12 cellular contexts compared by ENCODE assay signal in the genomic region with DNA sequence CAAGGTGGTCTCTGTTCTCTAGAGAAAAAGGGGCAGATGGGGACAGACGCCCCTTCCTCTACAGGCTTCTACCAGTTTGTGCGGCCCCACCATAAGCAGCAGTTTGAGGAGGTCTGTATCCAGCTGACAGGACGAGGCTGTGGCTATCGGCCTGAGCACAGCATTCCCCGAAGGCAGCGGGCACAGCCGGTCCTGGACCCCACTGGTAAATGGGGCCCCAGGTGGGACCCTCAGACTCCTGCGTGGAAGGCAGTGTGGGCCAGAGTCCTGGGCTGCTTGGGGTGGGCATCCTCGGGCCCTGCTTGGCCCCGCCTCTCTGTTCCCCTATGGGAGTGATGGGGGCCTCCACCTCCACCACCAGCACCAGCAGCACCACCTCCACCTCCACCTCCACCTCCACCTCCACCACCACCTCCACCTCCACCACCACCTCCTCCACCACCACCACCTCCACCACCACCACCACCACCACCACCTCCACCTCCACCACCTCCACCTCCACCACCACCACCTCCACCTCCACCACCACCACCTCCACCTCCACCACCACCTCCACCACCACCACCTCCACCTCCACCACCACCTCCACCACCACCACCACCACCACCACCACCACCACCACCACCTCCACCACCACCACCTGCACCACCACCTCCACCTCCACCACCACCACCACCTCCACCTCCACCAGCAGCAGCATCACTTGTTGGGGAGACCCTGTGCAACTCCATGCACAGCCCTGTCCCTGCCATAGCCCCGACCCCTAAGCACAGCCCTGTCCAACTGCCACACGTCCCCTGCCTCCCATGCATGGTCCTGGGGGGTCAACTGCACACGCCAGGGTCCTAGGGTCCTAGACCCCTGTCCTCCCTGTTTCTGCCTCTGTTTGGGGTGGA. TPM values are rescaled to one million over a fixed set of nuclear protein-coding genes. Genes with fewer than 3 reads are reported as not detected.
DNase-seq lines count a peak whose midpoint lies in the region; ATAC-seq and TF ChIP-seq lines count a peak whose summit lies in the region.
"Had no signal": no experiment of that assay in that cellular context is flagged by ENCODE, and none has a peak within 500 bp of the region (broad histone marks: within the 10 kb centered on the region; RNA-seq: fewer than 3 reads in every experiment).

No MANE protein-coding gene starts in this region.

- H3K36me3 Mint-ChIP-seq in activated CD4-positive, alpha-beta T cell treated with anti-CD3 and anti-CD28 coated beads, Interleukin-2, amount 10 ng/mL, durations not matched to agents 24 days and 14 days (ENCODE audit: low read depth): peaks cover 23% of the 10 kb centered on the region
- peaks cover 18% of the 10 kb centered on the region for H3K36me3 Mint-ChIP-seq in activated CD8-positive, alpha-beta T cell treated with anti-CD3 and anti-CD28 coated beads for 36 hours (ENCODE audit: low read depth)

- CTCF ChIA-PET in activated CD8-positive, alpha-beta T cell treated with anti-CD3 and anti-CD28 coated beads for 36 hours (lab: Charles Lee): no interaction called here

- H3K4me3 Mint-ChIP-seq in activated CD4-positive, alpha-beta T cell treated with anti-CD3 and anti-CD28 coated beads, Interleukin-2, amount 10 ng/mL, durations not matched to agents 24 days and 14 days: peak overlapping the region; percentile 30
- H3K4me3 Mint-ChIP-seq in activated CD8-positive, alpha-beta T cell treated with anti-CD3 and anti-CD28 coated beads for 36 hours: peak overlapping the region; percentile 41

- peak overlapping the region; percentile 86 for H3K27ac Mint-ChIP-seq in activated CD4-positive, alpha-beta T cell treated with anti-CD3 and anti-CD28 coated beads, Interleukin-2, amount 10 ng/mL, durations not matched to agents 24 days and 14 days
- H3K27ac Mint-ChIP-seq in activated CD8-positive, alpha-beta T cell treated with anti-CD3 and anti-CD28 coated beads for 36 hours: peak overlapping the region; percentile 83

- intact Hi-C loops in activated CD4-positive, alpha-beta T cell treated with anti-CD3 and anti-CD28 coated beads, Interleukin-2, amount 10 ng/mL, durations not matched to agents 24 days and 14 days (cut with micrococcal nuclease): no loop called here
- intact Hi-C loops in activated CD8-positive, alpha-beta T cell treated with anti-CD3 and anti-CD28 coated beads for 36 hours (cut with micrococcal nuclease): no loop called here
- intact Hi-C loops in cardiac septum (cut with DNase I) (no loop called here), sciatic nerve (cut with DNase I) (no loop called here)

- no peak for ATAC-seq in activated CD8-positive, alpha-beta T cell treated with anti-CD3 and anti-CD28 coated beads for 36 hours
- no peak for ATAC-seq in sciatic nerve
- no peak for ATAC-seq in HG03175 (IDR thresholded peaks at IDR 0.05; ENCODE audit: unreplicated experiment)
- ATAC-seq: heart left ventricle had no signal

- no peak for TF ChIP-seq CTCF in activated CD8-positive, alpha-beta T cell treated with anti-CD3 and anti-CD28 coated beads for 36 hours (IDR thresholded peaks at IDR 0.05)

- H3K9me3 Mint-ChIP-seq in activated CD4-positive, alpha-beta T cell treated with anti-CD3 and anti-CD28 coated beads, Interleukin-2, amount 10 ng/mL, durations not matched to agents 24 days and 14 days: no peaks in the 10 kb centered on the region
- no peaks in the 10 kb centered on the region for H3K9me3 Mint-ChIP-seq in activated CD8-positive, alpha-beta T cell treated with anti-CD3 and anti-CD28 coated beads for 36 hours

- POLR2A ChIA-PET in activated CD8-positive, alpha-beta T cell treated with anti-CD3 and anti-CD28 coated beads for 36 hours (lab: Charles Lee): no interaction called here

- H3K4me1 Mint-ChIP-seq in activated CD4-positive, alpha-beta T cell treated with anti-CD3 and anti-CD28 coated beads, Interleukin-2, amount 10 ng/mL, durations not matched to agents 24 days and 14 days: peaks cover 5% of the 10 kb centered on the region
- peaks cover 16% of the 10 kb centered on the region for H3K4me1 Mint-ChIP-seq in activated CD8-positive, alpha-beta T cell treated with anti-CD3 and anti-CD28 coated beads for 36 hours (ENCODE audit: low read depth)

- no peaks in the 10 kb centered on the region for H3K27me3 Mint-ChIP-seq in activated CD4-positive, alpha-beta T cell treated with anti-CD3 and anti-CD28 coated beads, Interleukin-2, amount 10 ng/mL, durations not matched to agents 24 days and 14 days
- no peaks in the 10 kb centered on the region for H3K27me3 Mint-ChIP-seq in activated CD8-positive, alpha-beta T cell treated with anti-CD3 and anti-CD28 coated beads for 36 hours

- DNase-seq in activated CD4-positive, alpha-beta T cell treated with anti-CD3 and anti-CD28 coated beads, Interleukin-2, amount 10 ng/mL, durations not matched to agents 24 days and 14 days: no peak
- no peak for DNase-seq in activated CD4-positive, alpha-beta T cell treated with anti-CD3 and anti-CD28 coated beads, Interleukin-2, amount 50 U/mL, for 1 hour
- no peak for DNase-seq in activated CD8-positive, alpha-beta T cell treated with anti-CD3 and anti-CD28 coated beads for 36 hours
- DNase-seq in cardiac septum (ENCODE audit: low spot score) (peak; percentile 65), sciatic nerve (ENCODE audit: low spot score) (peak; percentile 57), activated gamma-delta T cell treated with Interleukin-2 at 50 U/mL for 16 hours (no peak), NCI-H2227 (lab: John Stamatoyannopoulos, UW; ENCODE audit: unreplicated experiment) (no peak)
- DNase-seq: NCI-H2029; NK-92 treated with Interleukin-12 subunit alpha and Interleukin-12 subunit beta, amount 100 ng/mL, for 24 hours; SHP77 treated with DMSO at 0.1 percent for 48 hours had no signal

RNA-seq across cellular contexts. Expression of a gene that starts 3.1 kb away (rescaled TPM):
- total RNA-seq in activated CD4-positive, alpha-beta T cell treated with anti-CD3 and anti-CD28 coated beads, Interleukin-2, amount 10 ng/mL, durations not matched to agents 24 days and 14 days: not detected in 2 replicates
- not detected for total RNA-seq in activated CD8-positive, alpha-beta T cell treated with anti-CD3 and anti-CD28 coated beads for 36 hours
- total RNA-seq in cardiac septum (not detected), sciatic nerve (6.1 TPM)

RNA-seq across cellular contexts. Expression of a gene that starts 14.4 kb away (rescaled TPM):
- total RNA-seq in activated CD4-positive, alpha-beta T cell treated with anti-CD3 and anti-CD28 coated beads, Interleukin-2, amount 10 ng/mL, durations not matched to agents 24 days and 14 days: 63.4 and 70.4 TPM in 2 replicates
- total RNA-seq in activated CD8-positive, alpha-beta T cell treated with anti-CD3 and anti-CD28 coated beads for 36 hours: 10 to 100 TPM; 41.7 to 44.2 TPM
- total RNA-seq in cardiac septum (40.3 TPM), sciatic nerve (49.1 TPM)

RNA-seq across cellular contexts. Expression of a gene that starts 14.5 kb away (rescaled TPM):
- 37.3 and 38.1 TPM in 2 replicates for total RNA-seq in activated CD4-positive, alpha-beta T cell treated with anti-CD3 and anti-CD28 coated beads, Interleukin-2, amount 10 ng/mL, durations not matched to agents 24 days and 14 days
- 10 to 100 TPM; 22.4 to 22.5 TPM for total RNA-seq in activated CD8-positive, alpha-beta T cell treated with anti-CD3 and anti-CD28 coated beads for 36 hours
- total RNA-seq in cardiac septum: 16.7 TPM
- total RNA-seq in sciatic nerve: 23.8 TPM

RNA-seq across cellular contexts. Expression of a gene that starts 35.2 kb away (rescaled TPM):
- total RNA-seq in activated CD4-positive, alpha-beta T cell treated with anti-CD3 and anti-CD28 coated beads, Interleukin-2, amount 10 ng/mL, durations not matched to agents 24 days and 14 days: 60.7 and 64.7 TPM in 2 replicates
- 10 to 100 TPM; 37.4 to 39.1 TPM for total RNA-seq in activated CD8-positive, alpha-beta T cell treated with anti-CD3 and anti-CD28 coated beads for 36 hours
- total RNA-seq in cardiac septum: 10.5 TPM
- total RNA-seq in sciatic nerve: 34.1 TPM

RNA-seq across cellular contexts. Expression of a gene that starts 40.1 kb away (rescaled TPM):
- 9.7 and 10.7 TPM in 2 replicates for total RNA-seq in activated CD4-positive, alpha-beta T cell treated with anti-CD3 and anti-CD28 coated beads, Interleukin-2, amount 10 ng/mL, durations not matched to agents 24 days and 14 days
- 10 to 100 TPM; 17.8 to 18.4 TPM for total RNA-seq in activated CD8-positive, alpha-beta T cell treated with anti-CD3 and anti-CD28 coated beads for 36 hours
- 8.8 TPM for total RNA-seq in cardiac septum
- total RNA-seq in sciatic nerve: 19.7 TPM

Comparison
In these comparisons a context has a peak if more than half of its experiments do, and no peak if none do; other contexts are left out.
1. DNase-seq: peak in cardiac septum (single experiment) and sciatic nerve (single experiment); none in activated CD4-positive, alpha-beta T cell treated with anti-CD3 and anti-CD28 coated beads, Interleukin-2, amount 10 ng/mL, durations not matched to agents 24 days and 14 days (single experiment), activated CD4-positive, alpha-beta T cell treated with anti-CD3 and anti-CD28 coated beads, Interleukin-2, amount 50 U/mL, for 1 hour (single experiment), activated CD8-positive, alpha-beta T cell treated with anti-CD3 and anti-CD28 coated beads for 36 hours (single experiment), activated gamma-delta T cell treated with Interleukin-2 at 50 U/mL for 16 hours (single experiment) and NCI-H2227 (single experiment).